ENCODE assay signal across 27 cellular contexts in genomic region chr11:47124675-47125074, GRCh38.
"Had no signal": no experiment of that assay in that cellular context is flagged by ENCODE, and none has a peak within 500 bp of the region (broad histone marks: within the 10 kb centered on the region; RNA-seq: fewer than 3 reads in every experiment).

No MANE protein-coding gene starts in this region.

- H3K36me3 ChIP-seq: brain microvascular endothelial cell, SJCRH30 had no signal

- H3K9me3 Mint-ChIP-seq: activated B cell treated with CpG ODN at 0.5 μM for 24 hours; activated CD4-positive, alpha-beta memory T cell treated with anti-CD3 and anti-CD28 coated beads for 36 hours; activated CD4-positive, alpha-beta T cell treated with anti-CD3 and anti-CD28 coated beads, Interleukin-2, amount 10 ng/mL, durations not matched to agents 7 days and 5 days; activated naive CD4-positive, alpha-beta T cell treated with anti-CD3 and anti-CD28 coated beads for 36 hours; activated T-helper 17 cell treated with anti-CD3 and anti-CD28 coated beads, Interleukin-2, amount 50 U/mL, for 72 hours; T-helper 1 cell treated with Interleukin-12 subunit alpha and Interleukin-12 subunit beta and Interleukin-4 antibody, amounts not matched to agents 30 μg/mL and 1 μg/mL, for 36 hours had no signal

- DNase-seq: activated B cell treated with CpG ODN at 0.5 μM for 24 hours; activated CD4-positive, alpha-beta memory T cell treated with anti-CD3 and anti-CD28 coated beads for 36 hours; activated CD4-positive, alpha-beta T cell treated with anti-CD3 and anti-CD28 coated beads for 1 hour; activated CD4-positive, alpha-beta T cell treated with anti-CD3 and anti-CD28 coated beads, Interleukin-2, amount 10 ng/mL, durations not matched to agents 7 days and 5 days; activated CD8-positive, alpha-beta memory T cell treated with anti-CD3 and anti-CD28 coated beads for 24 hours; activated gamma-delta T cell; activated naive CD4-positive, alpha-beta T cell treated with anti-CD3 and anti-CD28 coated beads for 36 hours; activated T-cell treated with anti-CD3 and anti-CD28 coated beads for 4 hours; activated T-cell treated with anti-CD3 and anti-CD28 coated beads, Interleukin-2, amount 50 U/mL, for 48 hours; brain microvascular endothelial cell; cerebellar nuclear complex; KBM-7; MV-4-11; NCI-H1092 treated with DMSO at 0.1 percent for 48 hours; NCI-H1417 treated with DMSO at 0.1 percent for 48 hours; NCI-H1694; NCI-H2029; NCI-H524; OCI-M1; RPMI8226; SJCRH30; T-helper 9 cell had no signal

- H3K27me3 ChIP-seq: brain microvascular endothelial cell, SJCRH30 had no signal

- H3K4me1 Mint-ChIP-seq: activated B cell treated with CpG ODN at 0.5 μM for 24 hours; activated CD4-positive, alpha-beta T cell treated with anti-CD3 and anti-CD28 coated beads, Interleukin-2, amount 10 ng/mL, durations not matched to agents 7 days and 5 days; activated T-helper 17 cell treated with anti-CD3 and anti-CD28 coated beads, Interleukin-2, amount 50 U/mL, for 72 hours had no signal

- H3K4me3 ChIP-seq: SJCRH30 had no signal

- H3K27me3 Mint-ChIP-seq: activated B cell treated with CpG ODN at 0.5 μM for 24 hours; activated CD4-positive, alpha-beta memory T cell treated with anti-CD3 and anti-CD28 coated beads for 36 hours; activated CD4-positive, alpha-beta T cell treated with anti-CD3 and anti-CD28 coated beads, Interleukin-2, amount 10 ng/mL, durations not matched to agents 7 days and 5 days; activated naive CD8-positive, alpha-beta T cell; activated T-helper 17 cell treated with anti-CD3 and anti-CD28 coated beads, Interleukin-2, amount 50 U/mL, for 72 hours had no signal

- H3K4me3 Mint-ChIP-seq: activated B cell treated with CpG ODN at 0.5 μM for 24 hours; activated CD4-positive, alpha-beta memory T cell treated with anti-CD3 and anti-CD28 coated beads for 36 hours; activated CD4-positive, alpha-beta T cell treated with anti-CD3 and anti-CD28 coated beads, Interleukin-2, amount 10 ng/mL, durations not matched to agents 7 days and 5 days; activated naive CD4-positive, alpha-beta T cell treated with anti-CD3 and anti-CD28 coated beads for 36 hours; activated naive CD8-positive, alpha-beta T cell; activated T-helper 17 cell treated with anti-CD3 and anti-CD28 coated beads, Interleukin-2, amount 50 U/mL, for 72 hours; T-helper 1 cell treated with Interleukin-12 subunit alpha and Interleukin-12 subunit beta and Interleukin-4 antibody, amounts not matched to agents 30 μg/mL and 1 μg/mL, for 36 hours had no signal

- H3K27ac Mint-ChIP-seq: activated B cell treated with CpG ODN at 0.5 μM for 24 hours; activated CD4-positive, alpha-beta memory T cell treated with anti-CD3 and anti-CD28 coated beads for 36 hours; activated CD4-positive, alpha-beta T cell treated with anti-CD3 and anti-CD28 coated beads, Interleukin-2, amount 10 ng/mL, durations not matched to agents 7 days and 5 days; activated naive CD4-positive, alpha-beta T cell treated with anti-CD3 and anti-CD28 coated beads for 36 hours; activated naive CD8-positive, alpha-beta T cell; activated T-helper 17 cell treated with anti-CD3 and anti-CD28 coated beads, Interleukin-2, amount 50 U/mL, for 72 hours; T-helper 1 cell treated with Interleukin-12 subunit alpha and Interleukin-12 subunit beta and Interleukin-4 antibody, amounts not matched to agents 30 μg/mL and 1 μg/mL, for 36 hours had no signal

- H3K36me3 Mint-ChIP-seq: activated CD4-positive, alpha-beta memory T cell treated with anti-CD3 and anti-CD28 coated beads for 36 hours had no signal

- ATAC-seq: activated T-helper 17 cell treated with anti-CD3 and anti-CD28 coated beads, Interleukin-2, amount 50 U/mL, for 72 hours; Panc1; Right ventricle myocardium inferior had no signal

- H3K27ac ChIP-seq: brain microvascular endothelial cell, SJCRH30 had no signal

- H3K9me3 ChIP-seq: SJCRH30 had no signal

- H3K4me1 ChIP-seq: SJCRH30 had no signal
